In the genomic region with DNA sequence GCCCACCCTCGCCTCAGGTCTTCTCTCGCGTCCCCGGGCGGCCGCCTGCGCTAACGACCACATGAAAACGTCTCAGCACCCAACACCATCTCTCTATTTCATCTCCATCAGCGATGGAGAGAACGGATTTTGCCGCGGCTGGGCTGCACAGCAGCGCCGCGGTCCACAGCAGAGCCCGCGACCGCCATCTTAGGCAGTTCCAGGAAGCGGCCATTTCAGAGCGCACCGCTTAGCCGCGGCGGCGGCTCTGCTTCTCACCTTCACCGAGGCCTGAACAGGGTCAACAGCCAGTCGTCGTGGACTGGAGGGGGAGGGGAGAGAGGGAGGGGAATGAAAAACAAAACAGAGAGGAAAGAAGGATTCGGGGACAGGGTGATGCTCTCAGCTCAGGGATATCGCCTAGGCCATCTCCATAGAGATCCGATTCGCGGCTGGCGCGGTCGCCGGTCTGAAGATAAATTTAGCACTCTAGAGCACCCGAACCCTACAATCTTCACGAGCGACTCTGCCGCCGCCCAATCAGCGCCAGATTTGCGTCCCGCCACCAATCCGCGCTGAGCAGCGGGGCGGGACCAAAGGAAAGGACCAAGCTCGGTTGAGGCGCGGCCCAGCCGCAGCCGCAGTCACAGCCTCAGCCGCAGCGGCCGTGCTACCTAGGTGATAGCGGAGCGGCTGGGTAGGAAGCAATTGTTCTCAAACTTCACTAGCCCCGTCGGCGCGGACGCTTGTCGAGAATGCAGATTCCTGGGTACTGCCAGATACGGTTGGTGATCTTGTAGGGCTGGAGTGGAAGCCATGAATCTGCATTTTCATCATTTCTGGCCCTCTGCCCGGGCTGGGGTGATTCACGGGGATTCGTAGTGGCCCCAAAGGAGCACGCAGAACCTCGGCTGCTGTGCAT, we compare ENCODE assay signal across 8 cellular contexts. TPM values are rescaled to one million over a fixed set of nuclear protein-coding genes. Genes with fewer than 3 reads are reported as not detected.
A peak's percentile ranks its signal among the peaks of the same experiment; 100 is the strongest.
DNase-seq lines count a peak whose midpoint lies in the region; ATAC-seq lines count a peak whose summit lies in the region.

ZBED5 (minus strand) TSS at position 450 of the 901 bp plus-strand sequence. CDS start 3,108 bp downstream, outside the sequence.

- ATAC-seq in GM19351 (IDR thresholded peaks at IDR 0.05; ENCODE audit: unreplicated experiment) (peak; percentile 86), HG03521 (IDR thresholded peaks at IDR 0.05; ENCODE audit: unreplicated experiment) (peak; percentile 91), left lobe of liver (peak; percentile 93)

- DNase-seq in C1 segment of cervical spinal cord (lab: John Stamatoyannopoulos, UW) (peak; percentile 71 to 99 (median 95)), NCI-H748 (lab: John Stamatoyannopoulos, UW; ENCODE audit: unreplicated experiment) (peak; percentile 99), dedifferentiated amniotic fluid mesenchymal stem cell (ENCODE audit: extremely low spot score) (peak; percentile 96), left lobe of liver (ENCODE audit: low spot score) (peak; percentile 99)
- DNase-seq in activated CD4-positive, alpha-beta T cell treated with anti-CD3 and anti-CD28 coated beads, Interleukin-2, amount 50 U/mL, for 1 hour, result peak; percentile 94
- DNase-seq in stimulated activated CD4-positive, alpha-beta T cell treated with anti-CD3 and anti-CD28 coated beads, Interleukin-2, amount 100 ng/mL, for 4 hours (ENCODE audit: low read depth), result peak; percentile 92

RNA-seq across cellular contexts. Expression of gene ZBED5, which starts in this region (rescaled TPM):
- 7.1 TPM for total RNA-seq in left lobe of liver

Comparison
In these comparisons a context has a peak if more than half of its experiments do, and no peak if none do; other contexts are left out.
1. Peak in every context shown above with its lines: DNase-seq and ATAC-seq.